ENCODE assay signal across 36 cellular contexts in genomic region chr16:51953541-51953940, GRCh38.
"Had no signal": no experiment of that assay in that cellular context is flagged by ENCODE, and none has a peak within 500 bp of the region (broad histone marks: within the 10 kb centered on the region; RNA-seq: fewer than 3 reads in every experiment).

No MANE protein-coding gene starts in this region.

- H3K9me3 Mint-ChIP-seq: activated CD4-positive, alpha-beta T cell treated with anti-CD3 and anti-CD28 coated beads, Interleukin-2, amount 10 ng/mL, durations not matched to agents 7 days and 5 days; activated naive CD4-positive, alpha-beta T cell treated with anti-CD3 and anti-CD28 coated beads, Interleukin-2, amount 10 ng/mL, durations not matched to agents 7 days and 5 days; activated naive CD4-positive, alpha-beta T cell treated with anti-CD3 and anti-CD28 coated beads, Interleukin-2, amount 50 U/mL, for 24 hours; activated naive CD8-positive, alpha-beta T cell treated with anti-CD3 and anti-CD28 coated beads, Interleukin-2, amount 10 ng/mL, durations not matched to agents 7 days and 5 days; activated naive CD8-positive, alpha-beta T cell treated with anti-CD3 and anti-CD28 coated beads, Interleukin-2, amount 50 U/mL, for 24 hours; central memory CD8-positive, alpha-beta T cell; WTC11 had no signal

- H3K36me3 Mint-ChIP-seq: activated CD8-positive, alpha-beta memory T cell treated with anti-CD3 and anti-CD28 coated beads, Interleukin-2, amount 10 ng/mL, durations not matched to agents 7 days and 5 days; activated naive CD4-positive, alpha-beta T cell treated with anti-CD3 and anti-CD28 coated beads, Interleukin-2, amount 10 ng/mL, durations not matched to agents 7 days and 5 days; activated naive CD4-positive, alpha-beta T cell treated with anti-CD3 and anti-CD28 coated beads, Interleukin-2, amount 50 U/mL, for 24 hours; activated naive CD8-positive, alpha-beta T cell; activated naive CD8-positive, alpha-beta T cell treated with anti-CD3 and anti-CD28 coated beads, Interleukin-2, amount 10 ng/mL, durations not matched to agents 7 days and 5 days; brain; WTC11 had no signal

- H3K4me1 Mint-ChIP-seq: activated CD4-positive, alpha-beta memory T cell treated with anti-CD3 and anti-CD28 coated beads, Interleukin-2, amount 10 ng/mL, durations not matched to agents 7 days and 5 days; activated CD4-positive, alpha-beta T cell treated with anti-CD3 and anti-CD28 coated beads for 36 hours; activated CD4-positive, alpha-beta T cell treated with anti-CD3 and anti-CD28 coated beads, Interleukin-2, amount 10 ng/mL, durations not matched to agents 7 days and 5 days; activated CD8-positive, alpha-beta memory T cell treated with anti-CD3 and anti-CD28 coated beads, Interleukin-2, amount 10 ng/mL, durations not matched to agents 7 days and 5 days; activated naive CD4-positive, alpha-beta T cell treated with anti-CD3 and anti-CD28 coated beads, Interleukin-2, amount 10 ng/mL, durations not matched to agents 7 days and 5 days; activated naive CD4-positive, alpha-beta T cell treated with anti-CD3 and anti-CD28 coated beads, Interleukin-2, amount 50 U/mL, for 24 hours; activated naive CD8-positive, alpha-beta T cell treated with anti-CD3 and anti-CD28 coated beads, Interleukin-2, amount 10 ng/mL, durations not matched to agents 7 days and 5 days; activated naive CD8-positive, alpha-beta T cell treated with anti-CD3 and anti-CD28 coated beads, Interleukin-2, amount 50 U/mL, for 24 hours; central memory CD8-positive, alpha-beta T cell had no signal

- ATAC-seq: activated CD4-positive, alpha-beta T cell treated with anti-CD3 and anti-CD28 coated beads for 36 hours; activated CD4-positive, CD25-positive, alpha-beta regulatory T cell treated with anti-CD3 and anti-CD28 coated beads, Interleukin-2, amount 50 U/mL, for 24 hours; activated CD8-positive, alpha-beta memory T cell treated with anti-CD3 and anti-CD28 coated beads, Interleukin-2, amount 10 ng/mL, durations not matched to agents 7 days and 5 days; activated CD8-positive, alpha-beta T cell treated with anti-CD3 and anti-CD28 coated beads, Interleukin-2, amount 10 ng/mL, durations not matched to agents 7 days and 5 days; activated naive CD8-positive, alpha-beta T cell treated with anti-CD3 and anti-CD28 coated beads, Interleukin-2, amount 50 U/mL, for 24 hours; WTC11 had no signal

- H3K4me3 ChIP-seq: ascending aorta, cardiac muscle cell had no signal

- H3K27me3 ChIP-seq: ascending aorta, cardiac muscle cell had no signal

- DNase-seq: activated CD4-positive, alpha-beta memory T cell treated with anti-CD3 and anti-CD28 coated beads, Interleukin-2, amount 10 ng/mL, durations not matched to agents 7 days and 5 days; activated CD4-positive, alpha-beta T cell treated with anti-CD3 and anti-CD28 coated beads for 1 hour; activated CD4-positive, alpha-beta T cell treated with anti-CD3 and anti-CD28 coated beads for 36 hours; activated CD4-positive, alpha-beta T cell treated with anti-CD3 and anti-CD28 coated beads for 48 hours; activated CD4-positive, alpha-beta T cell treated with anti-CD3 and anti-CD28 coated beads, Interleukin-2, amount 10 ng/mL, durations not matched to agents 7 days and 5 days; activated CD4-positive, alpha-beta T cell treated with anti-CD3 and anti-CD28 coated beads, Interleukin-2, amount 50 U/mL, for 48 hours; activated CD4-positive, CD25-positive, alpha-beta regulatory T cell; activated CD8-positive, alpha-beta memory T cell treated with anti-CD3 and anti-CD28 coated beads for 24 hours; activated CD8-positive, alpha-beta memory T cell treated with anti-CD3 and anti-CD28 coated beads, Interleukin-2, amount 10 ng/mL, durations not matched to agents 7 days and 5 days; activated CD8-positive, alpha-beta memory T cell treated with anti-CD3 and anti-CD28 coated beads, Interleukin-2, amount 50 U/mL, for 48 hours; activated CD8-positive, alpha-beta T cell treated with anti-CD3 and anti-CD28 coated beads, Interleukin-2, amount 10 ng/mL, durations not matched to agents 7 days and 5 days; activated effector memory CD4-positive, alpha-beta T cell treated with Interleukin-2 at 50 U/mL for 16 hours; activated gamma-delta T cell; activated naive CD4-positive, alpha-beta T cell treated with anti-CD3 and anti-CD28 coated beads, Interleukin-2, amount 10 ng/mL, durations not matched to agents 7 days and 5 days; activated naive CD4-positive, alpha-beta T cell treated with Interleukin-2 at 50 U/mL for 16 hours; activated naive CD8-positive, alpha-beta T cell treated with anti-CD3 and anti-CD28 coated beads, Interleukin-2, amount 10 ng/mL, durations not matched to agents 7 days and 5 days; activated naive CD8-positive, alpha-beta T cell treated with anti-CD3 and anti-CD28 coated beads, Interleukin-2, amount 50 U/mL, for 24 hours; activated T-cell treated with anti-CD3 and anti-CD28 coated beads, Interleukin-2, amount 50 U/mL, for 24 hours; activated T-cell treated with anti-CD3 and anti-CD28 coated beads, Interleukin-2, amount 50 U/mL, for 48 hours; caudate nucleus; cerebellar nuclear complex; T-helper 1 cell; T-helper 2 cell; T-helper 9 cell; WERI-Rb-1 had no signal

- H3K4me1 ChIP-seq: ascending aorta had no signal

- H3K9me3 ChIP-seq: ascending aorta had no signal

- H3K36me3 ChIP-seq: ascending aorta, cardiac muscle cell, WERI-Rb-1 had no signal

- H3K4me3 Mint-ChIP-seq: activated CD4-positive, alpha-beta memory T cell treated with anti-CD3 and anti-CD28 coated beads, Interleukin-2, amount 10 ng/mL, durations not matched to agents 7 days and 5 days; activated CD4-positive, alpha-beta T cell treated with anti-CD3 and anti-CD28 coated beads for 36 hours; activated CD4-positive, alpha-beta T cell treated with anti-CD3 and anti-CD28 coated beads, Interleukin-2, amount 10 ng/mL, durations not matched to agents 7 days and 5 days; activated CD8-positive, alpha-beta memory T cell treated with anti-CD3 and anti-CD28 coated beads, Interleukin-2, amount 10 ng/mL, durations not matched to agents 7 days and 5 days; activated CD8-positive, alpha-beta T cell treated with anti-CD3 and anti-CD28 coated beads, Interleukin-2, amount 10 ng/mL, durations not matched to agents 7 days and 5 days; activated naive CD4-positive, alpha-beta T cell treated with anti-CD3 and anti-CD28 coated beads, Interleukin-2, amount 10 ng/mL, durations not matched to agents 7 days and 5 days; activated naive CD4-positive, alpha-beta T cell treated with anti-CD3 and anti-CD28 coated beads, Interleukin-2, amount 50 U/mL, for 24 hours; activated naive CD8-positive, alpha-beta T cell; activated naive CD8-positive, alpha-beta T cell treated with anti-CD3 and anti-CD28 coated beads, Interleukin-2, amount 10 ng/mL, durations not matched to agents 7 days and 5 days; activated naive CD8-positive, alpha-beta T cell treated with anti-CD3 and anti-CD28 coated beads, Interleukin-2, amount 50 U/mL, for 24 hours; activated T-cell treated with anti-CD3 and anti-CD28 coated beads, Interleukin-2, amount 50 U/mL, for 24 hours; brain; central memory CD8-positive, alpha-beta T cell; T-helper 1 cell treated with Interleukin-12 subunit alpha and Interleukin-12 subunit beta and Interleukin-4 antibody, amounts not matched to agents 30 μg/mL and 1 μg/mL, for 36 hours; T-helper 2 cell treated with Interferon-gamma antibody and Interleukin-4, amounts not matched to agents 5 μg/mL and 100 μg/mL, for 36 hours; WTC11 had no signal

- H3K27ac Mint-ChIP-seq: activated CD4-positive, alpha-beta memory T cell treated with anti-CD3 and anti-CD28 coated beads, Interleukin-2, amount 10 ng/mL, durations not matched to agents 7 days and 5 days; activated CD4-positive, alpha-beta T cell treated with anti-CD3 and anti-CD28 coated beads for 36 hours; activated CD4-positive, alpha-beta T cell treated with anti-CD3 and anti-CD28 coated beads, Interleukin-2, amount 10 ng/mL, durations not matched to agents 7 days and 5 days; activated CD8-positive, alpha-beta memory T cell treated with anti-CD3 and anti-CD28 coated beads, Interleukin-2, amount 10 ng/mL, durations not matched to agents 7 days and 5 days; activated CD8-positive, alpha-beta T cell treated with anti-CD3 and anti-CD28 coated beads, Interleukin-2, amount 10 ng/mL, durations not matched to agents 7 days and 5 days; activated naive CD4-positive, alpha-beta T cell treated with anti-CD3 and anti-CD28 coated beads, Interleukin-2, amount 10 ng/mL, durations not matched to agents 7 days and 5 days; activated naive CD4-positive, alpha-beta T cell treated with anti-CD3 and anti-CD28 coated beads, Interleukin-2, amount 50 U/mL, for 24 hours; activated naive CD8-positive, alpha-beta T cell; activated naive CD8-positive, alpha-beta T cell treated with anti-CD3 and anti-CD28 coated beads, Interleukin-2, amount 10 ng/mL, durations not matched to agents 7 days and 5 days; activated naive CD8-positive, alpha-beta T cell treated with anti-CD3 and anti-CD28 coated beads, Interleukin-2, amount 50 U/mL, for 24 hours; activated T-cell treated with anti-CD3 and anti-CD28 coated beads, Interleukin-2, amount 50 U/mL, for 24 hours; activated T-helper 2 cell treated with anti-CD3 and anti-CD28 coated beads, Interferon-gamma antibody, Interleukin-2, Interleukin-4, amounts not matched to agents 10 μg/mL and 5 μg/mL and 100 μg/mL, durations not matched to agents 14 hours and 24 hours and 36 hours; brain; T-helper 1 cell treated with Interleukin-12 subunit alpha and Interleukin-12 subunit beta and Interleukin-4 antibody, amounts not matched to agents 30 μg/mL and 1 μg/mL, for 36 hours; T-helper 2 cell treated with Interferon-gamma antibody and Interleukin-4, amounts not matched to agents 5 μg/mL and 100 μg/mL, for 36 hours; WTC11 had no signal

- H3K27me3 Mint-ChIP-seq: activated CD4-positive, alpha-beta memory T cell treated with anti-CD3 and anti-CD28 coated beads, Interleukin-2, amount 10 ng/mL, durations not matched to agents 7 days and 5 days; activated CD4-positive, alpha-beta T cell treated with anti-CD3 and anti-CD28 coated beads for 36 hours; activated CD4-positive, alpha-beta T cell treated with anti-CD3 and anti-CD28 coated beads, Interleukin-2, amount 10 ng/mL, durations not matched to agents 7 days and 5 days; activated CD8-positive, alpha-beta memory T cell treated with anti-CD3 and anti-CD28 coated beads, Interleukin-2, amount 10 ng/mL, durations not matched to agents 7 days and 5 days; activated naive CD4-positive, alpha-beta T cell treated with anti-CD3 and anti-CD28 coated beads, Interleukin-2, amount 10 ng/mL, durations not matched to agents 7 days and 5 days; activated naive CD4-positive, alpha-beta T cell treated with anti-CD3 and anti-CD28 coated beads, Interleukin-2, amount 50 U/mL, for 24 hours; activated naive CD8-positive, alpha-beta T cell treated with anti-CD3 and anti-CD28 coated beads, Interleukin-2, amount 10 ng/mL, durations not matched to agents 7 days and 5 days; activated naive CD8-positive, alpha-beta T cell treated with anti-CD3 and anti-CD28 coated beads, Interleukin-2, amount 50 U/mL, for 24 hours; activated T-cell treated with anti-CD3 and anti-CD28 coated beads, Interleukin-2, amount 50 U/mL, for 24 hours; central memory CD8-positive, alpha-beta T cell had no signal

- H3K27ac ChIP-seq: ascending aorta, cardiac muscle cell, WERI-Rb-1 had no signal
